In the genomic region with DNA sequence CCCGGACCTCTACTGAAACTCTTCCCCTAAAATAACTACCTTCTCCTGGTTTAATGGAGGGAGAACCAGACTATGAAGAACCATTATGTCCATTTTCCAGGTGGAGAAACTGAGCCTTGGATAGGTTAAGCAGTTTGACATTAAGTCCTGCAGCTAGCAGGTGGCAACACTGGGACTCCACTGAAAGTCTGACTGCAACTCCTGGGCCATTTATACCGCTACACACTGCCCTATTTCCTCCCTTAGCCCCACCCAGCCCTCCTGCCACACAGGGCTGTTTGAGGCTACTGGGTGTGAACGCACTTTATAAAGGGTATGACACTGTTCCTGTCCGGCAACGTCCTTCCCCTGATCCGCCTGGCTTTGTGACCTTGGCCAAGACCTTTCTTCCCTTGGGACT, we compare ENCODE assay signal across 7 cellular contexts. TPM values are rescaled to one million over a fixed set of nuclear protein-coding genes. Genes with fewer than 3 reads are reported as not detected.
DNase-seq lines count a peak whose midpoint lies in the region; ATAC-seq and TF ChIP-seq lines count a peak whose summit lies in the region.

No MANE protein-coding gene starts in this region.

- H3K27ac ChIP-seq in GM23338 (ENCODE audit: low read depth) (no peak overlapping the region), SU-DHL-6 (ENCODE audit: low read depth, low read length) (peak overlapping the region; percentile 37; the same call in 1 of the 2 replicates), smooth muscle cell (ENCODE audit: low read depth) (no peak overlapping the region)

- H3K27me3 Mint-ChIP-seq in GM23338 (ENCODE audit: insufficient read depth, low read depth, poor library complexity) (peaks cover 2% of the 10 kb centered on the region), glutamatergic neuron (ENCODE audit: unreplicated experiment) (peaks cover 5% of the 10 kb centered on the region)

- no peaks in the 10 kb centered on the region for H3K9me3 Mint-ChIP-seq in GM23338
- no peaks in the 10 kb centered on the region for H3K9me3 Mint-ChIP-seq in glutamatergic neuron (ENCODE audit: unreplicated experiment)

- H3K9me3 ChIP-seq in SU-DHL-6 (ENCODE audit: insufficient read depth, low read length) = no peaks in the 10 kb centered on the region
- H3K9me3 ChIP-seq in smooth muscle cell (replicated peaks; ENCODE audit: low read depth) = no peaks in the 10 kb centered on the region

- H3K27ac Mint-ChIP-seq in GM23338 (no peak overlapping the region; the same call in 1 of the 2 replicates), glutamatergic neuron (ENCODE audit: unreplicated experiment) (peak overlapping the region; percentile 98)

- H3K36me3 ChIP-seq in GM23338 (ENCODE audit: insufficient read depth) = no peaks in the 10 kb centered on the region
- H3K36me3 ChIP-seq in SU-DHL-6 (ENCODE audit: low read length) = no peaks in the 10 kb centered on the region
- H3K36me3 ChIP-seq in smooth muscle cell (ENCODE audit: low read depth) = no peaks in the 10 kb centered on the region

- H3K4me2 ChIP-seq in GM23338 (peak overlapping the region; percentile 91; the same call in 1 of the 2 replicates), SU-DHL-6 (ENCODE audit: low read depth, low read length, poor library complexity, severe bottlenecking) (peak overlapping the region; percentile 63), smooth muscle cell (peak overlapping the region; percentile 98)

- peaks cover 3% of the 10 kb centered on the region; the same call in 1 of the 2 replicates for H3K4me1 ChIP-seq in GM23338 (ENCODE audit: insufficient read depth)
- H3K4me1 ChIP-seq in smooth muscle cell (ENCODE audit: low read depth) = peaks cover 3% of the 10 kb centered on the region

- peak overlapping the region; percentile 66; the same call in 1 of the 2 replicates for H3K4me3 ChIP-seq in GM23338
- peak overlapping the region; percentile 65 for H3K4me3 ChIP-seq in SU-DHL-6 (ENCODE audit: insufficient read depth, low read length, poor library complexity, severe bottlenecking)
- H3K4me3 ChIP-seq in smooth muscle cell = peak overlapping the region; percentile 76

- H4K20me1 ChIP-seq in GM23338 (replicated peaks; ENCODE audit: insufficient read depth) (no peaks in the 10 kb centered on the region), SU-DHL-6 (ENCODE audit: low read depth, low read length) (no peaks in the 10 kb centered on the region), smooth muscle cell (ENCODE audit: low read depth) (no peaks in the 10 kb centered on the region)

- H3K9me2 ChIP-seq in GM23338 (ENCODE audit: insufficient read depth) = no peaks in the 10 kb centered on the region
- H3K9me2 ChIP-seq in SU-DHL-6 (replicated peaks; ENCODE audit: insufficient read depth, low read length) = no peaks in the 10 kb centered on the region

- ATAC-seq in GM23338 = no peak
- ATAC-seq in GM19328 (IDR thresholded peaks at IDR 0.05; ENCODE audit: unreplicated experiment) = no peak

- WGBS in smooth muscle cell (ENCODE audit: low lambda C conversion rate) = 94% methylated on average over 6 of the region's 6 CpGs

- DNase-seq in GM23338 (ENCODE audit: low spot score) (no peak), glutamatergic neuron (no peak), smooth muscle cell (lab: John Stamatoyannopoulos, UW; ENCODE audit: unreplicated experiment) (no peak), GM19240 (ENCODE audit: insufficient read length, low spot score) (no peak), HCEC 1CT (no peak)

- H3K9ac ChIP-seq in SU-DHL-6 (ENCODE audit: low read length) (peak overlapping the region; percentile 70), smooth muscle cell (ENCODE audit: low read depth) (no peak overlapping the region)

- H3K36me3 Mint-ChIP-seq in GM23338 (ENCODE audit: low read depth) (peaks cover 5% of the 10 kb centered on the region; the same call in 1 of the 3 replicates), glutamatergic neuron (ENCODE audit: unreplicated experiment) (no peaks in the 10 kb centered on the region)

- peak overlapping the region; percentile 75 for H2AFZ ChIP-seq in GM23338
- peak overlapping the region; percentile 78 for H2AFZ ChIP-seq in SU-DHL-6 (ENCODE audit: low read depth, low read length, severe bottlenecking)
- peak overlapping the region; percentile 78 for H2AFZ ChIP-seq in smooth muscle cell (ENCODE audit: low read depth)

- H3K4me1 Mint-ChIP-seq in GM23338 = peaks cover 13% of the 10 kb centered on the region
- H3K4me1 Mint-ChIP-seq in glutamatergic neuron (ENCODE audit: low read depth, unreplicated experiment) = no peaks in the 10 kb centered on the region

- H3K27me3 ChIP-seq in GM23338 (ENCODE audit: insufficient read depth) = no peaks in the 10 kb centered on the region
- no peaks in the 10 kb centered on the region for H3K27me3 ChIP-seq in SU-DHL-6 (ENCODE audit: low read length)
- no peaks in the 10 kb centered on the region for H3K27me3 ChIP-seq in smooth muscle cell (ENCODE audit: low read depth)

- H3K79me2 ChIP-seq in GM23338 (replicated peaks; ENCODE audit: insufficient read depth) = no peaks in the 10 kb centered on the region
- no peaks in the 10 kb centered on the region for H3K79me2 ChIP-seq in SU-DHL-6 (ENCODE audit: insufficient read depth, low read length)
- H3K79me2 ChIP-seq in smooth muscle cell (ENCODE audit: low read depth) = no peaks in the 10 kb centered on the region

- H3F3A ChIP-seq in GM23338 (replicated peaks; ENCODE audit: low read depth) (0 out of 2 replicates have a peak, but pooled peaks cover 3% of the 10 kb centered on the region), SU-DHL-6 (ENCODE audit: insufficient read depth) (no peaks in the 10 kb centered on the region), smooth muscle cell (ENCODE audit: low read depth) (peaks cover 2% of the 10 kb centered on the region)

- peak overlapping the region; percentile 96 for H3K4me3 Mint-ChIP-seq in GM23338
- H3K4me3 Mint-ChIP-seq in glutamatergic neuron (ENCODE audit: unreplicated experiment) = peak overlapping the region; percentile 99

- TF ChIP-seq CTCF in GM23338 (conservative IDR thresholded peaks at IDR 0.05; ENCODE audit: low read depth in 2 of 2) (no peak), SU-DHL-6 (IDR thresholded peaks at IDR 0.05; ENCODE audit: insufficient read depth, low read length, poor library complexity, severe bottlenecking) (no peak), glutamatergic neuron (IDR thresholded peaks at IDR 0.05; ENCODE audit: partially characterized antibody, unreplicated experiment) (no peak), smooth muscle cell (IDR thresholded peaks at IDR 0.05; ENCODE audit: borderline replicate concordance, insufficient read depth, poor library complexity, severe bottlenecking) (no peak)

TF ChIP-seq in GM23338, 12 proteins besides CTCF, POLR2A, EP300 and RAD21 (continues in another document):
- TF ChIP-seq POLR2AphosphoS5 (IDR thresholded peaks at IDR 0.05; ENCODE audit: low read depth) = no peak

RNA-seq across cellular contexts. Expression of a gene that starts 0.5 kb away (rescaled TPM):
- 19.8 and 29.1 TPM in 2 replicates for total RNA-seq in GM23338 (2014; rRNA removed; shearing (Covaris generic))
- polyA plus RNA-seq in GM23338 (2016; fragmentation: Nextera tagmentation; extraction: Ambion mirVana) (5.2 and 6.9 TPM in 2 replicates), smooth muscle cell (5.8 and 6.7 TPM in 2 replicates)
- total RNA-seq in glutamatergic neuron (ENCODE audit: unreplicated experiment) (19.3 TPM), smooth muscle cell (11.0 and 12.0 TPM in 2 replicates)

RNA-seq across cellular contexts. Expression of a gene that starts 42.5 kb away (rescaled TPM):
- total RNA-seq in GM23338 (2014; rRNA removed; shearing (Covaris generic)) = 144 and 167 TPM in 2 replicates
- polyA plus RNA-seq in GM23338 (2016; fragmentation: Nextera tagmentation; extraction: Ambion mirVana) = 53.9 and 65.5 TPM in 2 replicates
- total RNA-seq in glutamatergic neuron (ENCODE audit: unreplicated experiment) = 73.0 TPM
- 74.9 and 79.6 TPM in 2 replicates for total RNA-seq in smooth muscle cell
- 50.8 and 54.0 TPM in 2 replicates for polyA plus RNA-seq in smooth muscle cell

RNA-seq across cellular contexts. Expression of a gene that starts 58.0 kb away (rescaled TPM):
- 39.5 and 49.0 TPM in 2 replicates for total RNA-seq in GM23338 (2014; rRNA removed; shearing (Covaris generic))
- polyA plus RNA-seq in GM23338 (2016; fragmentation: Nextera tagmentation; extraction: Ambion mirVana) = 28.3 and 29.3 TPM in 2 replicates
- total RNA-seq in glutamatergic neuron (ENCODE audit: unreplicated experiment) = 20.0 TPM
- 29.5 and 32.0 TPM in 2 replicates for total RNA-seq in smooth muscle cell
- 67.1 and 70.2 TPM in 2 replicates for polyA plus RNA-seq in smooth muscle cell
